Comparison of ENCODE assay signal across 16 cellular contexts in genomic region chr10:110401401-110402076, GRCh38.
"Had no signal": no experiment of that assay in that cellular context is flagged by ENCODE, and none has a peak within 500 bp of the region (broad histone marks: within the 10 kb centered on the region; RNA-seq: fewer than 3 reads in every experiment).

No MANE protein-coding gene starts in this region.

- H3K27ac Mint-ChIP-seq: activated CD4-positive, alpha-beta memory T cell treated with anti-CD3 and anti-CD28 coated beads for 36 hours had no signal

- H3K4me3 Mint-ChIP-seq: activated CD4-positive, alpha-beta memory T cell treated with anti-CD3 and anti-CD28 coated beads for 36 hours; activated naive CD8-positive, alpha-beta T cell treated with anti-CD3 and anti-CD28 coated beads, Interleukin-2, amount 10 ng/mL, durations not matched to agents 7 days and 5 days; neural crest cell had no signal

- H3K36me3 Mint-ChIP-seq: activated CD4-positive, alpha-beta memory T cell treated with anti-CD3 and anti-CD28 coated beads for 36 hours; activated naive CD8-positive, alpha-beta T cell treated with anti-CD3 and anti-CD28 coated beads, Interleukin-2, amount 10 ng/mL, durations not matched to agents 7 days and 5 days had no signal

- H3K4me3 ChIP-seq: heart right ventricle, left ventricle myocardium inferior, pancreas, skin epidermis, thyroid gland, vagina had no signal

- DNase-seq: activated CD4-positive, alpha-beta memory T cell treated with anti-CD3 and anti-CD28 coated beads for 36 hours; activated gamma-delta T cell treated with Interleukin-2 at 50 U/mL for 16 hours; activated naive CD8-positive, alpha-beta T cell treated with anti-CD3 and anti-CD28 coated beads, Interleukin-2, amount 10 ng/mL, durations not matched to agents 7 days and 5 days; activated T-cell treated with anti-CD3 and anti-CD28 coated beads, Interleukin-2, amount 50 U/mL, for 48 hours; anterior cingulate cortex; heart right ventricle; kidney; left ventricle myocardium inferior; pancreas; stimulated activated CD4-positive, alpha-beta T cell treated with anti-CD3 and anti-CD28 coated beads, Interleukin-4, amount 100 ng/mL, for 4 hours; thyroid gland had no signal

- H3K36me3 ChIP-seq: heart right ventricle, left ventricle myocardium inferior, pancreas, thyroid gland, vagina had no signal

- H3K27ac ChIP-seq: left ventricle myocardium inferior, pancreas, skin epidermis, thyroid gland, vagina had no signal

- ATAC-seq: pancreas had no signal

- H3K9me3 Mint-ChIP-seq: activated CD4-positive, alpha-beta memory T cell treated with anti-CD3 and anti-CD28 coated beads for 36 hours; activated naive CD8-positive, alpha-beta T cell treated with anti-CD3 and anti-CD28 coated beads, Interleukin-2, amount 10 ng/mL, durations not matched to agents 7 days and 5 days; neural crest cell had no signal

- H3K27me3 Mint-ChIP-seq: activated CD4-positive, alpha-beta memory T cell treated with anti-CD3 and anti-CD28 coated beads for 36 hours had no signal

- H3K27me3 ChIP-seq: heart right ventricle, pancreas, thyroid gland, vagina had no signal

- H3K9me3 ChIP-seq: heart right ventricle, left ventricle myocardium inferior, pancreas, thyroid gland, vagina had no signal

- FAIRE-seq: bronchial epithelial cell, frontal cortex, kidney, pancreas had no signal

- H3K4me1 ChIP-seq: pancreas had no signal
